Comparison of ENCODE assay signal across 16 cellular contexts in genomic region chr1:92464588-92465255, GRCh38. TPM values are rescaled to one million over a fixed set of nuclear protein-coding genes. Genes with fewer than 3 reads are reported as not detected.
DNase-seq lines count a peak whose midpoint lies in the region; ATAC-seq and TF ChIP-seq lines count a peak whose summit lies in the region.
"Had no signal": no experiment of that assay in that cellular context is flagged by ENCODE, and none has a peak within 500 bp of the region (broad histone marks: within the 10 kb centered on the region; RNA-seq: fewer than 3 reads in every experiment).

No MANE protein-coding gene starts in this region.

- H3K4me3 Mint-ChIP-seq in activated naive CD4-positive, alpha-beta T cell treated with anti-CD3 and anti-CD28 coated beads for 36 hours, result no peak overlapping the region
- H3K4me3 Mint-ChIP-seq in T-cell, result peak overlapping the region in 1 of 3 donors; percentile 44
- H3K4me3 Mint-ChIP-seq in central memory CD8-positive, alpha-beta T cell, result no peak overlapping the region
- no peak overlapping the region for H3K4me3 Mint-ChIP-seq in stimulated activated naive CD8-positive, alpha-beta T cell treated with anti-CD3 and anti-CD28 coated beads, Interleukin-15, Interleukin-2, amounts not matched to agents 100 ng/mL and 50 ng/mL, for 24 hours
- H3K4me3 Mint-ChIP-seq in glutamatergic neuron (ENCODE audit: unreplicated experiment), result no peak overlapping the region
- H3K4me3 Mint-ChIP-seq: activated naive CD8-positive, alpha-beta T cell had no signal

- CTCF ChIA-PET in activated naive CD4-positive, alpha-beta T cell treated with anti-CD3 and anti-CD28 coated beads for 36 hours (lab: Charles Lee), result interaction anchor here (1.5 to 1.7 kb wide), 2 partner anchors 10 to 150 kb away, joined by 3 to 4 read pairs; no protein-coding TSS in a partner anchor
- CTCF ChIA-PET in T-cell (lab: Charles Lee), result interaction anchor here in 1 of 2 donors (1.4 kb wide), 1 partner anchor 10 kb away, joined by 4 read pairs; no protein-coding TSS in a partner anchor

- intact Hi-C loops in activated naive CD4-positive, alpha-beta T cell treated with anti-CD3 and anti-CD28 coated beads for 36 hours (cut with micrococcal nuclease), result loop anchor here (1.0 to 10.0 kb wide), 2 partner anchors 10 to 460 kb away; no protein-coding TSS in a partner anchor
- intact Hi-C loops in Right ventricle myocardium inferior (cut with DNase I), result no loop called here

- POLR2A ChIA-PET in T-cell (lab: Charles Lee), result interaction anchor here in 1 of 2 donors (1.0 kb wide), 1 partner anchor 54 kb away, joined by 4 read pairs; no protein-coding TSS in a partner anchor

- ATAC-seq in T-cell (replicated peaks in 1 of 4) (peak in 1 of 4 experiments; percentile 52), GM21737 (IDR thresholded peaks at IDR 0.05; ENCODE audit: unreplicated experiment) (no peak), Right ventricle myocardium inferior (no peak)
- ATAC-seq in central memory CD8-positive, alpha-beta T cell (replicated peaks; ENCODE audit: extremely low read depth, poor library complexity, severe bottlenecking), result no peak
- ATAC-seq: pancreas, sciatic nerve had no signal

- peaks cover 13% of the 10 kb centered on the region for H3K36me3 Mint-ChIP-seq in activated naive CD4-positive, alpha-beta T cell treated with anti-CD3 and anti-CD28 coated beads for 36 hours (ENCODE audit: low read depth)
- H3K36me3 Mint-ChIP-seq in T-cell (no peaks in the 10 kb centered on the region), glutamatergic neuron (ENCODE audit: unreplicated experiment) (no peaks in the 10 kb centered on the region)
- no peaks in the 10 kb centered on the region for H3K36me3 Mint-ChIP-seq in central memory CD8-positive, alpha-beta T cell (ENCODE audit: insufficient read depth)
- peaks cover 12% of the 10 kb centered on the region for H3K36me3 Mint-ChIP-seq in stimulated activated naive CD8-positive, alpha-beta T cell treated with anti-CD3 and anti-CD28 coated beads, Interleukin-15, Interleukin-2, amounts not matched to agents 100 ng/mL and 50 ng/mL, for 24 hours (ENCODE audit: low read depth)

- no peak for TF ChIP-seq CTCF in glutamatergic neuron (IDR thresholded peaks at IDR 0.05; ENCODE audit: partially characterized antibody, unreplicated experiment)

- H3K27ac Mint-ChIP-seq in activated naive CD4-positive, alpha-beta T cell treated with anti-CD3 and anti-CD28 coated beads for 36 hours, result peak overlapping the region; percentile 54
- H3K27ac Mint-ChIP-seq in T-cell (peak overlapping the region; percentile 22 to 67), glutamatergic neuron (ENCODE audit: unreplicated experiment) (no peak overlapping the region)
- H3K27ac Mint-ChIP-seq in central memory CD8-positive, alpha-beta T cell (ENCODE audit: low read depth), result peak overlapping the region; percentile 52
- H3K27ac Mint-ChIP-seq in stimulated activated naive CD8-positive, alpha-beta T cell treated with anti-CD3 and anti-CD28 coated beads, Interleukin-15, Interleukin-2, amounts not matched to agents 100 ng/mL and 50 ng/mL, for 24 hours, result peak overlapping the region; percentile 7
- H3K27ac Mint-ChIP-seq: activated naive CD8-positive, alpha-beta T cell had no signal

- no peak for DNase-seq in activated naive CD4-positive, alpha-beta T cell treated with anti-CD3 and anti-CD28 coated beads for 36 hours
- DNase-seq in activated naive CD4-positive, alpha-beta T cell (lab: John Stamatoyannopoulos, UW), result no peak
- DNase-seq in T-cell, result no peak
- DNase-seq in central memory CD8-positive, alpha-beta T cell (ENCODE audit: low spot score in 2 of 2), result no peak
- DNase-seq in glutamatergic neuron, result no peak
- no peak for DNase-seq in Right ventricle myocardium inferior (ENCODE audit: missing footprints)
- DNase-seq: brain microvascular endothelial cell; cortex of kidney; islet precursor cell; NCI-H510A treated with DMSO at 0.1 percent for 48 hours; pancreas; stimulated activated naive CD4-positive, alpha-beta T cell had no signal

- H3K9me3 Mint-ChIP-seq in activated naive CD4-positive, alpha-beta T cell treated with anti-CD3 and anti-CD28 coated beads for 36 hours, result no peaks in the 10 kb centered on the region
- no peaks in the 10 kb centered on the region for H3K9me3 Mint-ChIP-seq in T-cell
- no peaks in the 10 kb centered on the region for H3K9me3 Mint-ChIP-seq in central memory CD8-positive, alpha-beta T cell
- H3K9me3 Mint-ChIP-seq in stimulated activated naive CD8-positive, alpha-beta T cell treated with anti-CD3 and anti-CD28 coated beads, Interleukin-15, Interleukin-2, amounts not matched to agents 100 ng/mL and 50 ng/mL, for 24 hours, result no peaks in the 10 kb centered on the region
- H3K9me3 Mint-ChIP-seq in glutamatergic neuron (ENCODE audit: unreplicated experiment), result no peaks in the 10 kb centered on the region

- H3K4me1 Mint-ChIP-seq in activated naive CD4-positive, alpha-beta T cell treated with anti-CD3 and anti-CD28 coated beads for 36 hours (ENCODE audit: low read depth), result peaks cover 59% of the 10 kb centered on the region
- peaks cover 46 to 56% (median 49%) of the 10 kb centered on the region in 3 donors for H3K4me1 Mint-ChIP-seq in T-cell
- peaks cover 43% of the 10 kb centered on the region for H3K4me1 Mint-ChIP-seq in central memory CD8-positive, alpha-beta T cell
- peaks cover 67% of the 10 kb centered on the region for H3K4me1 Mint-ChIP-seq in stimulated activated naive CD8-positive, alpha-beta T cell treated with anti-CD3 and anti-CD28 coated beads, Interleukin-15, Interleukin-2, amounts not matched to agents 100 ng/mL and 50 ng/mL, for 24 hours (ENCODE audit: low read depth)
- no peaks in the 10 kb centered on the region for H3K4me1 Mint-ChIP-seq in glutamatergic neuron (ENCODE audit: low read depth, unreplicated experiment)

- no peaks in the 10 kb centered on the region for H3K27me3 Mint-ChIP-seq in activated naive CD4-positive, alpha-beta T cell treated with anti-CD3 and anti-CD28 coated beads for 36 hours (ENCODE audit: low read depth)
- H3K27me3 Mint-ChIP-seq in T-cell (no peaks in the 10 kb centered on the region), glutamatergic neuron (ENCODE audit: unreplicated experiment) (no peaks in the 10 kb centered on the region)
- no peaks in the 10 kb centered on the region for H3K27me3 Mint-ChIP-seq in central memory CD8-positive, alpha-beta T cell
- H3K27me3 Mint-ChIP-seq in stimulated activated naive CD8-positive, alpha-beta T cell treated with anti-CD3 and anti-CD28 coated beads, Interleukin-15, Interleukin-2, amounts not matched to agents 100 ng/mL and 50 ng/mL, for 24 hours, result no peaks in the 10 kb centered on the region
- H3K27me3 Mint-ChIP-seq: activated naive CD8-positive, alpha-beta T cell had no signal

RNA-seq across cellular contexts. Expression of gene GFI1, which starts 22.0 kb away (rescaled TPM):
- 10 to 100 TPM; 42.8 to 44.2 TPM for total RNA-seq in activated naive CD4-positive, alpha-beta T cell treated with anti-CD3 and anti-CD28 coated beads for 36 hours
- total RNA-seq in T-cell (10 to 100 TPM; 13.8 to 25.7 (median 20.1) TPM), glutamatergic neuron (ENCODE audit: unreplicated experiment) (not detected), Right ventricle myocardium inferior (0.08 TPM)

Comparison
In these comparisons a context has a peak if more than half of its experiments do, and no peak if none do; other contexts are left out.
1. RNA of gene GFI1, which starts 22.0 kb away (total RNA-seq): 42.8 to 44.2 TPM in activated naive CD4-positive, alpha-beta T cell treated with anti-CD3 and anti-CD28 coated beads for 36 hours and 13.8 to 25.7 TPM in T-cell; 0.08 TPM in Right ventricle myocardium inferior (single experiment) and not detected in glutamatergic neuron (single experiment); every median in the first group is over 10 times any median in the second.